1 cellular context compared by ENCODE assay signal in genomic region chr3:45084820-45085816, GRCh38.
TF ChIP-seq lines count a peak whose summit lies in the region.

No MANE protein-coding gene starts in this region.

TF ChIP-seq in HepG2, 621 proteins besides CTCF, POLR2A, EP300 and RAD21 (continued from another document):
- TF ChIP-seq LBX2 (CRISPR knock-in tag; IDR thresholded peaks at IDR 0.05; ENCODE audit: borderline replicate concordance) (no peak), XRCC5 (optimal IDR thresholded peaks at IDR 0.05; ENCODE audit: low read length) (no peak), ZNF24 (IDR thresholded peaks at IDR 0.05) (no peak), PBX3 (CRISPR knock-in tag; IDR thresholded peaks at IDR 0.05; ENCODE audit: borderline replicate concordance) (no peak), ZNF543 (CRISPR knock-in tag; IDR thresholded peaks at IDR 0.05) (no peak), ZC3H13 (CRISPR knock-in tag; IDR thresholded peaks at IDR 0.05) (no peak)
